9 cellular contexts compared by ENCODE assay signal in the genomic region with DNA sequence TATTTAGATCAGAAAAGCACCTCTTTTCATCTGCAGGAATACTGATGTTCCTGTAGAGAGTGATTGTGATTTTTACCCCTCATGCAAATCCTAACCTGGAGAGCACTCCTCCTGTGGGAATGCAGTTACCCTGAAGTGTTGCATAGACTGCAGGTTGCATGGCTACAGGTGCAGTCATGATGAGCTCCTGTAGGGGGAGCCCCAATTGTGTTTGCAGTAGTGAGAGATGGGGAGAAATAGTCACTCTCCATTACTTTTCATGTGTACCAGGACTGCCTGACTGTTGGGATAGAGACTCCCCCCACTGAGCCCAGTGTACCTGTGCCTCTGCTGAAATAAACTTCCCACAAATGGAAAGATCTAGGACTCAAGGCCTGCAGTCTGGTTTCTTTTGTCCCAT.
DNase-seq lines count a peak whose midpoint lies in the region; ATAC-seq and TF ChIP-seq lines count a peak whose summit lies in the region.
"Had no signal": no experiment of that assay in that cellular context is flagged by ENCODE, and none has a peak within 500 bp of the region (broad histone marks: within the 10 kb centered on the region; RNA-seq: fewer than 3 reads in every experiment).

No MANE protein-coding gene starts in this region.

- no peak for TF ChIP-seq EP300 in ovary (IDR thresholded peaks at IDR 0.05)

- H3K27ac ChIP-seq in RWPE2 (ENCODE audit: poor library complexity, severe bottlenecking): no peak overlapping the region
- no peak overlapping the region for H3K27ac ChIP-seq in ovary
- H3K27ac ChIP-seq in CD4-positive, alpha-beta T cell (ENCODE audit: low read depth, low read length): no peak overlapping the region
- H3K27ac ChIP-seq: neutrophil had no signal

- DNase-seq in DMS53 (lab: John Stamatoyannopoulos, UW): peak; percentile 77
- DNase-seq in RWPE2 (ENCODE audit: low spot score): no peak
- DNase-seq in fibroblast of peridontal ligament (ENCODE audit: extremely low read depth): peak; percentile 39
- DNase-seq in stimulated activated CD4-positive, alpha-beta T cell treated with anti-CD3 and anti-CD28 coated beads, Interleukin-2, amount 100 ng/mL, for 24 hours: peak; percentile 28 to 54
- DNase-seq in ovary: no peak
- DNase-seq in CD4-positive, alpha-beta T cell: no peak

- no peak overlapping the region for H3K27ac Mint-ChIP-seq in CD4-positive, alpha-beta T cell

- no peaks in the 10 kb centered on the region for H3K4me1 Mint-ChIP-seq in CD4-positive, alpha-beta T cell (ENCODE audit: low read depth)

- no peaks in the 10 kb centered on the region for H3K27me3 ChIP-seq in RWPE2 (ENCODE audit: insufficient read depth, poor library complexity, severe bottlenecking)
- H3K27me3 ChIP-seq in ovary: no peaks in the 10 kb centered on the region
- H3K27me3 ChIP-seq in CD4-positive, alpha-beta T cell (ENCODE audit: control insufficient read depth, insufficient read depth, low read length): no peaks in the 10 kb centered on the region
- H3K27me3 ChIP-seq: neutrophil had no signal

- TF ChIP-seq CTCF in RWPE2 (IDR thresholded peaks at IDR 0.05; ENCODE audit: poor library complexity, severe bottlenecking) (peak; percentile 62), ovary (IDR thresholded peaks at IDR 0.05) (no peak)
- no peak for TF ChIP-seq CTCF in CD4-positive, alpha-beta T cell (IDR thresholded peaks at IDR 0.05)

- no peaks in the 10 kb centered on the region for H3K36me3 Mint-ChIP-seq in CD4-positive, alpha-beta T cell (ENCODE audit: low read depth)

- no peaks in the 10 kb centered on the region for H3K36me3 ChIP-seq in RWPE2 (ENCODE audit: low read depth)
- H3K36me3 ChIP-seq in ovary: no peaks in the 10 kb centered on the region
- H3K36me3 ChIP-seq: neutrophil had no signal

- CTCF ChIA-PET in CD4-positive, alpha-beta T cell (lab: Charles Lee): no interaction called here

- intact Hi-C loops in ovary (cut with DNase I): no loop called here
- intact Hi-C loops in CD4-positive, alpha-beta T cell (cut with DNase I, micrococcal nuclease): loop anchor here in 1 of 2 experiments (10.0 kb wide), 1 partner anchor 1141 kb away; a partner anchor contains a TSS

- ATAC-seq in GM18868 (IDR thresholded peaks at IDR 0.05; ENCODE audit: unreplicated experiment) (peak; percentile 84), HG03039 (IDR thresholded peaks at IDR 0.05; ENCODE audit: unreplicated experiment) (peak; percentile 61), RWPE2 (ENCODE audit: low read depth) (peak; percentile 66)
- ATAC-seq in CD4-positive, alpha-beta T cell (ENCODE audit: poor library complexity): no peak

- H3K4me3 ChIP-seq in RWPE2 (ENCODE audit: severe bottlenecking) (no peak overlapping the region), ovary (no peak overlapping the region)

- H3K9me3 Mint-ChIP-seq in CD4-positive, alpha-beta T cell: no peaks in the 10 kb centered on the region

- H3K4me3 Mint-ChIP-seq in CD4-positive, alpha-beta T cell: no peak overlapping the region

- H3K4me1 ChIP-seq in RWPE2 (ENCODE audit: insufficient read depth, poor library complexity, severe bottlenecking) (no peaks in the 10 kb centered on the region), ovary (ENCODE audit: insufficient read depth) (no peaks in the 10 kb centered on the region)

- TF ChIP-seq POLR2A in ovary (IDR thresholded peaks at IDR 0.05): no peak

- H3K9me3 ChIP-seq in RWPE2 (ENCODE audit: severe bottlenecking) (no peaks in the 10 kb centered on the region), ovary (no peaks in the 10 kb centered on the region)
- no peaks in the 10 kb centered on the region for H3K9me3 ChIP-seq in CD4-positive, alpha-beta T cell (ENCODE audit: control insufficient read depth, low read length)
- H3K9me3 ChIP-seq: neutrophil had no signal

- no peaks in the 10 kb centered on the region for H3K27me3 Mint-ChIP-seq in CD4-positive, alpha-beta T cell

- POLR2A ChIA-PET in CD4-positive, alpha-beta T cell (lab: Charles Lee): no interaction called here

Comparison
In these comparisons a context has a peak if more than half of its experiments do, and no peak if none do; other contexts are left out.
1. DNase-seq: peak in DMS53 (single experiment), fibroblast of peridontal ligament (single experiment) and stimulated activated CD4-positive, alpha-beta T cell treated with anti-CD3 and anti-CD28 coated beads, Interleukin-2, amount 100 ng/mL, for 24 hours (2 of 2); none in RWPE2 (single experiment), ovary (0 of 5) and CD4-positive, alpha-beta T cell (0 of 10).